ENCODE assay signal across 7 cellular contexts in the genomic region with DNA sequence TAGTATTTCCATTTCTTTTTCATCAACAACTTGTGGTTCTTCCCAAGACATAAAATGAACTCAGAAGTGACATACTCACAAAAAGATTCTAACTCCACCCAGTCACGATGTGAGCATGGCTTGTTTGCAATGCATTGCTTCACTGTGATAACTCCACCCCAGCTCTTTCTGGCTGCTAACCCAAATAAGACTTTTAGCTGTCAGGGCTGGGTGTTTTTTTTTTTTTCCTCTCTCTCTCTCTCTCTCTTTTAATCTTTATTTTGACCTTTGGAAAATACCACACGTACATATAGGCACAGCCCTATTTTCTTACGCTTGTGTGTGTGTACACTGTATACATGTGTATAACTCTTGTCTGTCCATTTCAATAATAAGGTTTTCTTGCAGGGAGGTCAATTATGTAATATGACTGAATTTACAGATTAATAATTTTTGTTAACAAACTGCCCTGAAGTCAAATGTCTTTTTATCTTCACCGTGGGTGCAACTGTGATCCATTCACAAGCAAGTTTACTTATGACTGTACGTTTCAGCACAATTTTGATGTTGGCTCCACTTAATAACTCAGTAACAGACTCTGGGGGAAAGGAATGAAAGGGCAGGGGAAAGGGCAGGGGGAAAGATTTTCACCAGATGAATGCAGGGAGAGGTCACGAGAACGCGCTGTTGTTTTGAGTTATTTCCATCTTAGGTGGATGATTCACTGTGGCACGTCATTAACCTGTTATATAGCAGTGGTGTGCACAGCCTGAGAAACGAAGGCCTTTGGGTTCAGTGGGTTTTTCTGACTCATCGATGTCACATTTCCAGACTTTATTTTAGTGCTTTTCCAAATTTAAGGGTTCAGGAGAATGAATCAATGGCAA. TPM values are rescaled to one million over a fixed set of nuclear protein-coding genes. Genes with fewer than 3 reads are reported as not detected.
DNase-seq lines count a peak whose midpoint lies in the region; ATAC-seq and TF ChIP-seq lines count a peak whose summit lies in the region.

No MANE protein-coding gene starts in this region.

- ATAC-seq in GM19351 (IDR thresholded peaks at IDR 0.05; ENCODE audit: unreplicated experiment) (peak; percentile 86), HG03280 (IDR thresholded peaks at IDR 0.05; ENCODE audit: unreplicated experiment) (peak; percentile 79)

- DNase-seq in activated CD4-positive, alpha-beta T cell treated with anti-CD3 and anti-CD28 coated beads for 1 hour = peak; percentile 50
- DNase-seq in coronary artery (ENCODE audit: low spot score) (no peak), progenitor cell of endocrine pancreas (ENCODE audit: low spot score, unreplicated experiment) (no peak), NCI-H2107 (lab: John Stamatoyannopoulos, UW) (no peak), HAP-1 (ENCODE audit: low spot score in 2 of 2) (no peak)

- no peaks in the 10 kb centered on the region for H3K36me3 Mint-ChIP-seq in progenitor cell of endocrine pancreas (ENCODE audit: insufficient read depth)

- no peaks in the 10 kb centered on the region for H3K4me1 ChIP-seq in HAP-1

- H3K4me3 ChIP-seq in coronary artery (peak overlapping the region; percentile 27), HAP-1 (no peak overlapping the region)

- H3K27ac Mint-ChIP-seq in progenitor cell of endocrine pancreas = peak overlapping the region; percentile 11

- H3K4me1 Mint-ChIP-seq in progenitor cell of endocrine pancreas (ENCODE audit: low read depth) = peaks cover 28% of the 10 kb centered on the region

- no peaks in the 10 kb centered on the region for H3K27me3 Mint-ChIP-seq in progenitor cell of endocrine pancreas

- H3K9me3 Mint-ChIP-seq in progenitor cell of endocrine pancreas (ENCODE audit: low read depth) = peaks cover 2% of the 10 kb centered on the region

- H3K27me3 ChIP-seq in HAP-1 (ENCODE audit: low read depth) = no peaks in the 10 kb centered on the region

- in situ Hi-C loops in HAP-1 (cut with MboI; ENCODE audit: low sequenced_read_pairs) = no loop called here

- no peak for TF ChIP-seq CTCF in coronary artery (IDR thresholded peaks at IDR 0.05)
- TF ChIP-seq CTCF in progenitor cell of endocrine pancreas (IDR thresholded peaks at IDR 0.05; ENCODE audit: unreplicated experiment) = no peak

- H3K36me3 ChIP-seq in HAP-1 (replicated peaks) = no peaks in the 10 kb centered on the region

- no peaks in the 10 kb centered on the region for H3K9me3 ChIP-seq in HAP-1

- H3K4me3 Mint-ChIP-seq in progenitor cell of endocrine pancreas (ENCODE audit: low read depth) = no peak overlapping the region

- H3K27ac ChIP-seq in coronary artery = peak overlapping the region; percentile 68 to 89

RNA-seq across cellular contexts. Expression of gene APBB1IP, which starts 49.1 kb away (rescaled TPM):
- total RNA-seq in progenitor cell of endocrine pancreas = 0.24 and 0.38 TPM in 2 replicates
